ENCODE assay signal across 14 cellular contexts in genomic region chr2:62185828-62186483, GRCh38.
"Had no signal": no experiment of that assay in that cellular context is flagged by ENCODE, and none has a peak within 500 bp of the region (broad histone marks: within the 10 kb centered on the region; RNA-seq: fewer than 3 reads in every experiment).

No MANE protein-coding gene starts in this region.

- H3K27me3 ChIP-seq: cardiac muscle cell, gastroesophageal sphincter had no signal

- H3K27me3 Mint-ChIP-seq: natural killer cell treated with Interleukin-12 subunit alpha and Interleukin-12 subunit beta and Interleukin-15 and Interleukin-18, amount 100 ng/mL, for 72 hours had no signal

- H3K36me3 ChIP-seq: cardiac muscle cell, gastroesophageal sphincter had no signal

- DNase-seq: activated CD4-positive, alpha-beta T cell treated with anti-CD3 and anti-CD28 coated beads, Interleukin-2, amount 50 U/mL, for 48 hours; activated naive CD4-positive, alpha-beta T cell treated with anti-CD3 and anti-CD28 coated beads, Interleukin-2, amount 50 U/mL, for 16 hours; nucleus accumbens; retina; stimulated activated CD4-positive, alpha-beta T cell treated with anti-CD3 and anti-CD28 coated beads, Interleukin-4, amount 100 ng/mL, for 24 hours; stimulated activated naive CD4-positive, alpha-beta T cell treated with Interleukin-2 at 50 U/mL for 16 hours; substantia nigra had no signal

- H3K9me3 ChIP-seq: gastroesophageal sphincter had no signal

- H3K4me3 Mint-ChIP-seq: natural killer cell treated with Interleukin-12 subunit alpha and Interleukin-12 subunit beta and Interleukin-15 and Interleukin-18, amount 100 ng/mL, for 72 hours; type B pancreatic cell had no signal

- H3K4me1 ChIP-seq: gastroesophageal sphincter had no signal

- H3K4me3 ChIP-seq: cardiac muscle cell, gastroesophageal sphincter, skin epidermis had no signal

- H3K36me3 Mint-ChIP-seq: natural killer cell treated with Interleukin-12 subunit alpha and Interleukin-12 subunit beta and Interleukin-15 and Interleukin-18, amount 100 ng/mL, for 72 hours had no signal

- ATAC-seq: left lobe of liver; natural killer cell treated with Interleukin-12 subunit alpha and Interleukin-12 subunit beta and Interleukin-15 and Interleukin-18, amount 100 ng/mL, for 72 hours had no signal

- H3K27ac Mint-ChIP-seq: activated T-helper 2 cell treated with anti-CD3 and anti-CD28 coated beads, Interferon-gamma antibody, Interleukin-2, Interleukin-4, amounts not matched to agents 10 μg/mL and 5 μg/mL and 100 μg/mL, durations not matched to agents 14 hours and 24 hours and 36 hours; natural killer cell treated with Interleukin-12 subunit alpha and Interleukin-12 subunit beta and Interleukin-15 and Interleukin-18, amount 100 ng/mL, for 72 hours; type B pancreatic cell had no signal

- H3K9me3 Mint-ChIP-seq: activated T-helper 2 cell treated with anti-CD3 and anti-CD28 coated beads, Interferon-gamma antibody, Interleukin-2, Interleukin-4, amounts not matched to agents 10 μg/mL and 5 μg/mL and 100 μg/mL, durations not matched to agents 14 hours and 24 hours and 36 hours; natural killer cell treated with Interleukin-12 subunit alpha and Interleukin-12 subunit beta and Interleukin-15 and Interleukin-18, amount 100 ng/mL, for 72 hours; type B pancreatic cell had no signal

- H3K27ac ChIP-seq: cardiac muscle cell, gastroesophageal sphincter had no signal
